In the genomic region with DNA sequence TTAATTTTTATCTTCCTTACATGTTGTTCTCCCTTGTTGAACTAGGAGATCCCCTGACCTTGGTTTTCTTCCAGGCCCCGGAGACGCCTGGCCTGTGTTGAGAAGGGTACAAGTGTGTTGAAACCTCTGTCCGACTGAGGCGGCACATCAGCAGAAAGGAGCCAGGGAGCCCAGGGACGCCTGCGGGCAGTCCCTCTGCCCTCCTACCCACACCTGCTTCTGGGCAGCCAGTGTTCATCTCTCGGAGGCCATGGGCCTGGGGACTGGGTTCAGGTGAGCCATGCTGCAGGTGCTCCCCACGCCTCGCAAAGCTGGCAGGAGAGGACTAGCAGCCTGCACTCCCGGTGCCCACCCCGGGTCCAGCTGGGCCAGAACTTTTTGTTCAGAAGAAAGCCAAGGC, we compare ENCODE assay signal across 18 cellular contexts. TPM values are rescaled to one million over a fixed set of nuclear protein-coding genes. Genes with fewer than 3 reads are reported as not detected.
DNase-seq lines count a peak whose midpoint lies in the region; ATAC-seq, FAIRE-seq and TF ChIP-seq lines count a peak whose summit lies in the region.
"Had no signal": no experiment of that assay in that cellular context is flagged by ENCODE, and none has a peak within 500 bp of the region (broad histone marks: within the 10 kb centered on the region; RNA-seq: fewer than 3 reads in every experiment).

No MANE protein-coding gene starts in this region.

- peak overlapping the region; percentile 63; the same call in 1 of the 2 replicates for H4K8ac ChIP-seq in H1 (ENCODE audit: extremely low read depth, insufficient read depth, low read length)

- H3K9me2 ChIP-seq in SK-N-SH, result no peaks in the 10 kb centered on the region

- no peaks in the 10 kb centered on the region for H3F3A ChIP-seq in SK-N-SH (replicated peaks; ENCODE audit: insufficient read depth)

- no peak overlapping the region for H2AFZ ChIP-seq in SK-N-SH (ENCODE audit: low read depth)
- no peak overlapping the region for H2AFZ ChIP-seq in H1 (ENCODE audit: low read length)

- H3K14ac ChIP-seq in H1 (ENCODE audit: insufficient read length), result no peak overlapping the region

- H3K4me1 ChIP-seq in SK-N-SH (ENCODE audit: control insufficient read depth in 1 of 2, insufficient read depth in 2 of 2, low read depth in 1 of 2, low read length in 1 of 2) (no peaks in the 10 kb centered on the region), BLaER1 (no peaks in the 10 kb centered on the region), H1 (replicated peaks in 1 of 4; ENCODE audit: control insufficient read depth in 3 of 4, insufficient read depth in 4 of 4, low read length in 3 of 4) (no peaks in the 10 kb centered on the region), sigmoid colon (no peaks in the 10 kb centered on the region), right cardiac atrium (ENCODE audit: control insufficient read depth, insufficient read depth, low read length) (no peaks in the 10 kb centered on the region)
- H3K4me1 ChIP-seq: HAP-1 had no signal

- H3K23me2 ChIP-seq in H1 (ENCODE audit: low read depth, low read length), result no peaks in the 10 kb centered on the region

- H4K20me1 ChIP-seq in SK-N-SH (ENCODE audit: insufficient read depth), result no peaks in the 10 kb centered on the region
- no peaks in the 10 kb centered on the region for H4K20me1 ChIP-seq in BLaER1
- H4K20me1 ChIP-seq in H1 (replicated peaks in 1 of 2; ENCODE audit: control insufficient read depth in 1 of 2, insufficient read depth in 2 of 2, low read length in 2 of 2), result no peaks in the 10 kb centered on the region
- H4K20me1 ChIP-seq: BLaER1 treated with 17β-estradiol and CSF1 and Interleukin-3, amounts not matched to agents 10 nM and 100 nM had no signal

- TF ChIP-seq EP300 in SK-N-SH (IDR thresholded peaks at IDR 0.05; ENCODE audit: borderline replicate concordance in 1 of 2, low read depth in 1 of 2, low read length in 1 of 2), result no peak
- TF ChIP-seq EP300 in H1 (IDR thresholded peaks at IDR 0.05; ENCODE audit: borderline replicate concordance in 1 of 2, low read depth in 2 of 2, low read length in 2 of 2), result no peak
- no peak for TF ChIP-seq EP300 in sigmoid colon (IDR thresholded peaks at IDR 0.05)

- H2AK5ac ChIP-seq in H1 (ENCODE audit: low read depth, low read length), result no peak overlapping the region

- H2BK120ac ChIP-seq in H1 (replicated peaks; ENCODE audit: low read depth, low read length), result no peak overlapping the region

- H2BK5ac ChIP-seq in H1 (ENCODE audit: low read depth, low read length), result no peak overlapping the region

- H3K27ac ChIP-seq in SK-N-SH (ENCODE audit: low read depth in 2 of 2, low read length in 1 of 2) (no peak overlapping the region), BLaER1 (no peak overlapping the region), H1 (ENCODE audit: low read depth, low read length) (no peak overlapping the region), sigmoid colon (no peak overlapping the region), right cardiac atrium (ENCODE audit: low read length) (no peak overlapping the region)
- H3K27ac ChIP-seq: 22Rv1; BLaER1 treated with 17β-estradiol and CSF1 and Interleukin-3, amounts not matched to agents 10 nM and 100 nM had no signal

- DNase-seq in SK-N-SH (peak; percentile 12), H1 (ENCODE audit: low read depth in 1 of 2, low spot score in 2 of 2) (no peak), sigmoid colon (peak; percentile 48), GDM1 (lab: John Stamatoyannopoulos, UW) (no peak), T-helper 9 cell (no peak), right cardiac atrium (no peak)
- DNase-seq: AML-193; Calu3; CD8-positive, alpha-beta T cell; DMS79 treated with DMSO at 0.1 percent for 48 hours had no signal

- no peak overlapping the region for H2BK12ac ChIP-seq in H1 (ENCODE audit: low read depth, low read length)

- H3K4me3 ChIP-seq in SK-N-SH (ENCODE audit: low read depth in 2 of 2, low read length in 1 of 2) (no peak overlapping the region), BLaER1 (no peak overlapping the region), H1 (ENCODE audit: extremely low read depth in 1 of 4, insufficient read depth in 2 of 4, low read depth in 3 of 4, low read length in 4 of 4) (no peak overlapping the region), sigmoid colon (no peak overlapping the region), right cardiac atrium (ENCODE audit: low read length) (no peak overlapping the region)
- H3K4me3 ChIP-seq: A549; BLaER1 treated with 17β-estradiol and CSF1 and Interleukin-3, amounts not matched to agents 10 nM and 100 nM; GM12878; HAP-1 had no signal

- H3K4me2 ChIP-seq in SK-N-SH (no peak overlapping the region), BLaER1 (no peak overlapping the region), H1 (ENCODE audit: insufficient read depth in 1 of 2, low read depth in 2 of 2, low read length in 2 of 2) (no peak overlapping the region)
- H3K4me2 ChIP-seq: A549 had no signal

- intact Hi-C loops in sigmoid colon (cut with DNase I), result loop anchor here (5.0 kb wide), 1 partner anchor 107 kb away; no protein-coding TSS in a partner anchor
- intact Hi-C loops in right cardiac atrium (cut with DNase I), result loop anchor here (5.0 to 10.0 kb wide), 5 partner anchors 107 to 217 kb away; no protein-coding TSS in a partner anchor

- H3K27me3 ChIP-seq in SK-N-SH (ENCODE audit: insufficient read depth), result no peaks in the 10 kb centered on the region; the same call in 1 of the 2 replicates
- H3K27me3 ChIP-seq in BLaER1, result no peaks in the 10 kb centered on the region
- no peaks in the 10 kb centered on the region; a peak in 1 of 7 replicates for H3K27me3 ChIP-seq in H1 (replicated peaks in 1 of 4; ENCODE audit: control insufficient read depth in 3 of 4, extremely low read depth in 1 of 4, insufficient read depth in 3 of 4, low read length in 3 of 4)
- H3K27me3 ChIP-seq in sigmoid colon, result peaks cover 0 to 30% (median 10%) of the 10 kb centered on the region in 3 donors
- H3K27me3 ChIP-seq in right cardiac atrium (ENCODE audit: control insufficient read depth, insufficient read depth), result no peaks in the 10 kb centered on the region
- H3K27me3 ChIP-seq: BLaER1 treated with 17β-estradiol and CSF1 and Interleukin-3, amounts not matched to agents 10 nM and 100 nM had no signal

- H3K18ac ChIP-seq in H1 (ENCODE audit: extremely low read depth, low read length), result no peak overlapping the region

- no peaks in the 10 kb centered on the region for H3K79me1 ChIP-seq in H1 (ENCODE audit: low read depth, low read length)

- H3K9ac ChIP-seq in SK-N-SH, result no peak overlapping the region
- 0 out of 2 replicates have a peak overlapping the region, but pooled peaks have one; percentile 24 for H3K9ac ChIP-seq in BLaER1
- no peak overlapping the region for H3K9ac ChIP-seq in H1 (replicated peaks in 1 of 4; ENCODE audit: extremely low read depth in 1 of 4, low read depth in 3 of 4, low read length in 3 of 4)
- H3K9ac ChIP-seq: BLaER1 treated with 17β-estradiol and CSF1 and Interleukin-3, amounts not matched to agents 10 nM and 100 nM had no signal

- no peak overlapping the region for H2BK15ac ChIP-seq in H1 (ENCODE audit: low read length)

- H3K23ac ChIP-seq in H1 (ENCODE audit: insufficient read length), result no peak overlapping the region

- ATAC-seq in SK-N-SH treated with all-trans-retinoic acid at 6 μM for 48 hours (no peak), right cardiac atrium (no peak)
- ATAC-seq: CD8-positive, alpha-beta T cell had no signal

- H4K91ac ChIP-seq in H1 (replicated peaks; ENCODE audit: insufficient read length, low read length), result no peak overlapping the region

- H3K36me3 ChIP-seq in SK-N-SH (replicated peaks in 1 of 2; ENCODE audit: control insufficient read depth in 1 of 2, insufficient read depth in 2 of 2, low read length in 1 of 2) (no peaks in the 10 kb centered on the region), BLaER1 (no peaks in the 10 kb centered on the region), H1 (ENCODE audit: control insufficient read depth in 2 of 4, insufficient read depth in 4 of 4, low read length in 3 of 4) (no peaks in the 10 kb centered on the region), sigmoid colon (no peaks in the 10 kb centered on the region)
- H3K36me3 ChIP-seq: BLaER1 treated with 17β-estradiol and CSF1 and Interleukin-3, amounts not matched to agents 10 nM and 100 nM; HAP-1 had no signal

- POLR2A ChIA-PET in SK-N-SH (lab: Yijun Ruan, JAX) (no interaction called here), H1 (lab: Charles Lee; ENCODE audit: partially characterized antibody) (no interaction called here)

- no peak overlapping the region for H2BK20ac ChIP-seq in H1 (ENCODE audit: low read length)

- 73% methylated on average over 8 of the region's 11 CpGs for WGBS in SK-N-SH (ENCODE audit: low lambda C conversion rate)
- WGBS in H1 (ENCODE audit: extremely low coverage in 1 of 2, insufficient coverage in 1 of 2, insufficient read length in 1 of 2, insufficient replicate concordance in 2 of 2, low coverage in 1 of 2, low lambda C conversion rate in 2 of 2, missing lambda C conversion rate in 1 of 2), 2 experiments, result 95% methylated on average over 11 of the region's 11 CpGs; no CpG with 5 or more reads in 1 of the 2 experiments
- 92% methylated on average over 11 of the region's 11 CpGs for WGBS in sigmoid colon, 2 donors
- WGBS in right cardiac atrium, result 84% methylated on average over 11 of the region's 11 CpGs

- TF ChIP-seq CTCF in SK-N-SH (IDR thresholded peaks at IDR 0.05) (no peak), H1 (IDR thresholded peaks at IDR 0.05; ENCODE audit: control extremely low read depth in 1 of 3, insufficient read depth in 1 of 3, low read depth in 1 of 3, low read length in 3 of 3) (no peak), sigmoid colon (IDR thresholded peaks at IDR 0.05) (no peak)

- TF ChIP-seq POLR2A in H1 (IDR thresholded peaks at IDR 0.05; ENCODE audit: control extremely low read depth in 1 of 2, low read depth in 2 of 2, low read length in 2 of 2) (no peak), sigmoid colon (IDR thresholded peaks at IDR 0.05) (no peak)

- H4K5ac ChIP-seq in H1 (ENCODE audit: insufficient read length, low read depth, low read length), result no peak overlapping the region

- no peak overlapping the region for H3K56ac ChIP-seq in H1 (replicated peaks; ENCODE audit: insufficient read length, low read depth, low read length)

- H3K79me2 ChIP-seq in SK-N-SH (ENCODE audit: insufficient read depth) (no peaks in the 10 kb centered on the region), H1 (ENCODE audit: control insufficient read depth in 1 of 2, insufficient read depth in 2 of 2, low read length in 2 of 2) (no peaks in the 10 kb centered on the region)

- FAIRE-seq in H1 (lab: Jason Lieb, UNC), result no peak
- FAIRE-seq: A549, GM12878, GM19239 had no signal

- TF ChIP-seq RAD21 in SK-N-SH (IDR thresholded peaks at IDR 0.05; ENCODE audit: low read length) (no peak), H1 (IDR thresholded peaks at IDR 0.05 in 1 of 2, conservative IDR thresholded peaks at IDR 0.05 in 1 of 2; ENCODE audit: low read depth in 2 of 2, low read length in 2 of 2) (no peak)

- CTCF ChIA-PET in SK-N-SH (lab: Yijun Ruan, JAX) (interaction anchor here (1.0 to 10.7 kb wide), 9 partner anchors 13 to 218 kb away, joined by 4 to 250 read pairs (median 12); no protein-coding TSS in a partner anchor), H1 (lab: Charles Lee; ENCODE audit: partially characterized antibody) (interaction anchor here (0.8 to 7.8 kb wide), 12 partner anchors 8 to 217 kb away, joined by 3 to 128 read pairs (median 4); a partner anchor contains a TSS)

- H3K4ac ChIP-seq in H1 (replicated peaks; ENCODE audit: insufficient read length, low read depth, low read length), result no peak overlapping the region

- H3K9me3 ChIP-seq in SK-N-SH (no peaks in the 10 kb centered on the region), BLaER1 (no peaks in the 10 kb centered on the region), H1 (ENCODE audit: insufficient read depth in 2 of 2, low read depth in 1 of 2, low read length in 1 of 2) (no peaks in the 10 kb centered on the region), sigmoid colon (no peaks in the 10 kb centered on the region), right cardiac atrium (ENCODE audit: control insufficient read depth, low read length) (no peaks in the 10 kb centered on the region)
- H3K9me3 ChIP-seq: A549; BLaER1 treated with 17β-estradiol and CSF1 and Interleukin-3, amounts not matched to agents 10 nM and 100 nM; HAP-1 had no signal

RNA-seq across cellular contexts. Expression of a gene that starts 39.9 kb away (rescaled TPM):
- polyA plus RNA-seq in SK-N-SH (2012; rRNA removed), result 120 and 127 TPM in 2 replicates
- polyA plus RNA-seq in SK-N-SH (2012; cell fraction: cytosol; rRNA removed), result 113 and 127 TPM in 2 replicates
- 93.2 and 207 TPM in 2 replicates for polyA plus RNA-seq in SK-N-SH (2012; cell fraction: nucleus; rRNA removed)
- total RNA-seq in H1 (2021; fragmentation: NEBNext Ultra II Directional; extraction: Animal tissue kit (Norgen Biotek cat#: 25700)), result 323 and 328 TPM in 2 replicates
- 179 and 184 TPM in 2 replicates for polyA plus RNA-seq in H1 (2011; rRNA removed)
- polyA plus RNA-seq in H1 (2011; cell fraction: cytosol; rRNA removed), result 254 TPM
- 169 TPM for polyA plus RNA-seq in H1 (2011; cell fraction: nucleus; rRNA removed)
- 243 to 415 TPM (median 345 TPM) in 4 replicates for polyA plus RNA-seq in H1 (2012, experiment 1 of 2)
- polyA plus RNA-seq in H1 (2012, experiment 2 of 2), result 24.0 TPM
- 314 TPM for polyA plus RNA-seq in H1 (2013, experiment 1 of 2)
- 325 TPM for polyA plus RNA-seq in H1 (2013, experiment 2 of 2)
- polyA minus RNA-seq in H1 (2011; rRNA and poly(A)+ RNA removed), result 277 and 334 TPM in 2 replicates
- 213 TPM for polyA minus RNA-seq in H1 (2011; cell fraction: cytosol; rRNA and poly(A)+ RNA removed)
- polyA minus RNA-seq in H1 (2011; cell fraction: nucleus; rRNA and poly(A)+ RNA removed), result 361 TPM
- 100 to 1,000 TPM; 170 to 305 (median 215) TPM for total RNA-seq in sigmoid colon
- polyA plus RNA-seq in sigmoid colon, result 100 to 1,000 TPM in 1 of 3 donors, 10 to 100 TPM in 2; 70.3 to 138 (median 87.2) TPM
- 100 to 1,000 TPM; 224 to 275 (median 253) TPM for total RNA-seq in right cardiac atrium
- 77.4 TPM for polyA plus RNA-seq in right cardiac atrium

Comparison
In these comparisons a context has a peak if more than half of its experiments do, and no peak if none do; other contexts are left out.
1. DNase-seq: peak in SK-N-SH (single experiment) and sigmoid colon (single experiment); none in H1 (0 of 2), GDM1 (single experiment), T-helper 9 cell (single experiment) and right cardiac atrium (0 of 3).